ENCODE assay signal across 8 cellular contexts in genomic region chr13:23579886-23580706, GRCh38. TPM values are rescaled to one million over a fixed set of nuclear protein-coding genes. Genes with fewer than 3 reads are reported as not detected.
DNase-seq lines count a peak whose midpoint lies in the region; ATAC-seq and TF ChIP-seq lines count a peak whose summit lies in the region.

No MANE protein-coding gene starts in this region.

- peak overlapping the region; percentile 85 for H3K4me3 ChIP-seq in epithelial cell of esophagus (ENCODE audit: low read length)

- DNase-seq in DMS53 treated with DMSO at 0.1 percent for 48 hours (lab: John Stamatoyannopoulos, UW; ENCODE audit: unreplicated experiment), result peak; percentile 19
- peak; percentile 29 for DNase-seq in M059J (ENCODE audit: low read depth)
- DNase-seq in epithelial cell of esophagus (ENCODE audit: low read depth), result peak; percentile 37
- DNase-seq in omental fat pad (ENCODE audit: low spot score), result no peak
- no peak for DNase-seq in activated effector memory CD4-positive, alpha-beta T cell treated with anti-CD3 and anti-CD28 coated beads, Interleukin-2, amount 50 U/mL, for 16 hours
- no peak for DNase-seq in activated CD4-positive, alpha-beta T cell treated with anti-CD3 and anti-CD28 coated beads, Interleukin-2, amount 50 U/mL, for 48 hours

- peak; percentile 11 for ATAC-seq in omental fat pad (ENCODE audit: low FRiP score)
- ATAC-seq in GM21390 (IDR thresholded peaks at IDR 0.05; ENCODE audit: unreplicated experiment), result no peak
- ATAC-seq in GM18520 (IDR thresholded peaks at IDR 0.05; ENCODE audit: unreplicated experiment), result no peak

- no peak for TF ChIP-seq CTCF in epithelial cell of esophagus (IDR thresholded peaks at IDR 0.05; ENCODE audit: insufficient read depth, low read depth, low read length, missing control alignments)
- TF ChIP-seq CTCF in omental fat pad (IDR thresholded peaks at IDR 0.05), result no peak

RNA-seq across cellular contexts. Expression of gene TNFRSF19, which starts 9.9 kb away (rescaled TPM):
- 54.8 and 55.5 TPM in 2 replicates for total RNA-seq in M059J (2014; rRNA removed; shearing (Covaris generic))
- 1 to 10 TPM; 1.3 to 6.5 (median 2.8) TPM for total RNA-seq in omental fat pad

Comparison
In these comparisons a context has a peak if more than half of its experiments do, and no peak if none do; other contexts are left out.
1. DNase-seq: peak in DMS53 treated with DMSO at 0.1 percent for 48 hours (single experiment), M059J (single experiment) and epithelial cell of esophagus (single experiment); none in omental fat pad (single experiment), activated effector memory CD4-positive, alpha-beta T cell treated with anti-CD3 and anti-CD28 coated beads, Interleukin-2, amount 50 U/mL, for 16 hours (single experiment) and activated CD4-positive, alpha-beta T cell treated with anti-CD3 and anti-CD28 coated beads, Interleukin-2, amount 50 U/mL, for 48 hours (0 of 2).